In genomic region chr1:6347641-6348487, GRCh38 we compare ENCODE assay signal across 8 cellular contexts. TPM values are rescaled to one million over a fixed set of nuclear protein-coding genes. Genes with fewer than 3 reads are reported as not detected.
DNase-seq lines count a peak whose midpoint lies in the region; ATAC-seq, FAIRE-seq and TF ChIP-seq lines count a peak whose summit lies in the region.

No MANE protein-coding gene starts in this region.

- no peaks in the 10 kb centered on the region for H3K9me3 ChIP-seq in CD8-positive, alpha-beta memory T cell (ENCODE audit: low read length)
- H3K9me3 ChIP-seq in testis = no peaks in the 10 kb centered on the region

- POLR2A ChIA-PET in CD8-positive, alpha-beta memory T cell (lab: Charles Lee) = interaction anchor here (1.1 to 2.4 kb wide), 5 partner anchors 11 to 112 kb away, joined by 7 to 9 read pairs (median 8); no protein-coding TSS in a partner anchor

- CTCF ChIA-PET in CD8-positive, alpha-beta memory T cell (lab: Charles Lee) = interaction anchor here (0.6 to 2.9 kb wide), 21 partner anchors 9 to 101 kb away, joined by 3 to 32 read pairs (median 8); partner anchors contain the start of gene ACOT7

- intact Hi-C loops in dendritic cell treated with granulocyte-macrophage colony-stimulating factor and Interleukin-4, amounts not matched to agents 40 ng/mL and 50 ng/mL, for 4 days (cut with micrococcal nuclease) = loop anchor here (1.0 kb wide), 1 partner anchor 44 kb away; no protein-coding TSS in a partner anchor
- intact Hi-C loops in testis (cut with DNase I; ENCODE audit: low total_unique reads) = no loop called here

- H3K27ac ChIP-seq in CD8-positive, alpha-beta memory T cell (ENCODE audit: low read depth, low read length) = peak overlapping the region; percentile 53
- no peak overlapping the region for H3K27ac ChIP-seq in testis

- TF ChIP-seq POLR2A in testis (IDR thresholded peaks at IDR 0.05) (no peak), H54 (IDR thresholded peaks at IDR 0.05; ENCODE audit: low read depth, low read length) (no peak)

- peaks cover 20% of the 10 kb centered on the region for H3K4me1 ChIP-seq in CD8-positive, alpha-beta memory T cell (ENCODE audit: insufficient read depth, low read length)
- peaks cover 20% of the 10 kb centered on the region for H3K4me1 ChIP-seq in testis

- H3K9me3 Mint-ChIP-seq in CD8-positive, alpha-beta memory T cell = no peaks in the 10 kb centered on the region
- H3K9me3 Mint-ChIP-seq in dendritic cell treated with granulocyte-macrophage colony-stimulating factor and Interleukin-4, amounts not matched to agents 40 ng/mL and 50 ng/mL, for 4 days = no peaks in the 10 kb centered on the region

- WGBS in testis, 2 donors = 81 to 82% methylated on average over 15 of the region's 15 CpGs

- peak overlapping the region; percentile 68 to 93 (median 88) for H3K27ac Mint-ChIP-seq in CD8-positive, alpha-beta memory T cell
- peak overlapping the region; percentile 72 for H3K27ac Mint-ChIP-seq in dendritic cell treated with granulocyte-macrophage colony-stimulating factor and Interleukin-4, amounts not matched to agents 40 ng/mL and 50 ng/mL, for 4 days

- no peak for ATAC-seq in GM18907 (IDR thresholded peaks at IDR 0.05; ENCODE audit: unreplicated experiment)

- peak; percentile 22 to 43 (median 28) for TF ChIP-seq CTCF in testis (IDR thresholded peaks at IDR 0.05)

- peak overlapping the region; percentile 58 for H3K4me3 ChIP-seq in CD8-positive, alpha-beta memory T cell (ENCODE audit: low read length)
- no peak overlapping the region for H3K4me3 ChIP-seq in testis

- peaks cover 19 to 23% (median 22%) of the 10 kb centered on the region in 3 donors for H3K4me1 Mint-ChIP-seq in CD8-positive, alpha-beta memory T cell
- H3K4me1 Mint-ChIP-seq in dendritic cell treated with granulocyte-macrophage colony-stimulating factor and Interleukin-4, amounts not matched to agents 40 ng/mL and 50 ng/mL, for 4 days (ENCODE audit: low read depth) = peaks cover 15% of the 10 kb centered on the region

- H3K36me3 Mint-ChIP-seq in CD8-positive, alpha-beta memory T cell = peaks cover 0 to 2% (median 0%) of the 10 kb centered on the region in 3 donors
- peaks cover 49% of the 10 kb centered on the region for H3K36me3 Mint-ChIP-seq in dendritic cell treated with granulocyte-macrophage colony-stimulating factor and Interleukin-4, amounts not matched to agents 40 ng/mL and 50 ng/mL, for 4 days (ENCODE audit: low read depth)

- no peak for FAIRE-seq in H54 (lab: Jason Lieb, UNC)

- H3K4me3 Mint-ChIP-seq in CD8-positive, alpha-beta memory T cell = peak overlapping the region; percentile 28 to 81 (median 73)
- H3K4me3 Mint-ChIP-seq in dendritic cell treated with granulocyte-macrophage colony-stimulating factor and Interleukin-4, amounts not matched to agents 40 ng/mL and 50 ng/mL, for 4 days = peak overlapping the region; percentile 25

- no peaks in the 10 kb centered on the region for H3K36me3 ChIP-seq in CD8-positive, alpha-beta memory T cell (ENCODE audit: insufficient read depth, low read length)
- H3K36me3 ChIP-seq in testis (ENCODE audit: low read depth, missing control alignments) = no peaks in the 10 kb centered on the region

- DNase-seq in CD8-positive, alpha-beta memory T cell = peak; percentile 55 to 77 (median 61)
- DNase-seq in HUDEP-2 (lab: John Stamatoyannopoulos, UW; ENCODE audit: unreplicated experiment in 76 of 76) (peak in 47 of 76 experiments; percentile 6 to 60 (median 41)), myocyte (ENCODE audit: low read depth) (peak; percentile 81), testis (peak; percentile 48), H54 (ENCODE audit: insufficient read length, low spot score) (no peak)
- peak; percentile 54 for DNase-seq in activated CD4-positive, alpha-beta T cell treated with anti-CD3 and anti-CD28 coated beads for 1 hour

- no peaks in the 10 kb centered on the region for H3K27me3 Mint-ChIP-seq in CD8-positive, alpha-beta memory T cell
- no peaks in the 10 kb centered on the region for H3K27me3 Mint-ChIP-seq in dendritic cell treated with granulocyte-macrophage colony-stimulating factor and Interleukin-4, amounts not matched to agents 40 ng/mL and 50 ng/mL, for 4 days

- H3K27me3 ChIP-seq in CD8-positive, alpha-beta memory T cell (ENCODE audit: insufficient read depth, low read length, poor library complexity, severe bottlenecking) = no peaks in the 10 kb centered on the region
- no peaks in the 10 kb centered on the region for H3K27me3 ChIP-seq in testis

RNA-seq across cellular contexts. Expression of gene ACOT7, which starts 45.7 kb away (rescaled TPM):
- total RNA-seq in CD8-positive, alpha-beta memory T cell = 100 to 1,000 TPM; 109 TPM
- 10.0 TPM for polyA plus RNA-seq in CD8-positive, alpha-beta memory T cell
- 18.7 and 35.2 TPM in 2 replicates for total RNA-seq in myocyte
- 53.9 TPM for polyA plus RNA-seq in myocyte (2012)
- 10 to 100 TPM; 50.3 to 52.5 TPM for total RNA-seq in testis
- 72.8 TPM for polyA plus RNA-seq in testis (ENCODE audit: insufficient read depth, low read depth, low replicate concordance)
